Comparison of ENCODE assay signal across 21 cellular contexts in genomic region chrX:31969714-31970113, GRCh38.
DNase-seq lines count a peak whose midpoint lies in the region; ATAC-seq and TF ChIP-seq lines count a peak whose summit lies in the region.
"Had no signal": no experiment of that assay in that cellular context is flagged by ENCODE, and none has a peak within 500 bp of the region (broad histone marks: within the 10 kb centered on the region; RNA-seq: fewer than 3 reads in every experiment).

No MANE protein-coding gene starts in this region.

- TF ChIP-seq CTCF in psoas muscle (IDR thresholded peaks at IDR 0.05): no peak
- TF ChIP-seq CTCF in left lung (IDR thresholded peaks at IDR 0.05): no peak

- ATAC-seq in psoas muscle: peak in 3 of 4 donors; percentile 37 to 68 (median 46)
- ATAC-seq in left lung: no peak
- ATAC-seq in HG03095 (IDR thresholded peaks at IDR 0.05; ENCODE audit: unreplicated experiment): no peak
- ATAC-seq: A549; CD8-positive, alpha-beta T cell; Panc1 had no signal

- intact Hi-C loops in psoas muscle (cut with DNase I) (no loop called here), left lung (cut with DNase I) (no loop called here)

- no peaks in the 10 kb centered on the region for H3K27me3 ChIP-seq in psoas muscle (ENCODE audit: insufficient read depth in 3 of 3, low read length in 2 of 3)
- no peaks in the 10 kb centered on the region for H3K27me3 ChIP-seq in left lung

- no peaks in the 10 kb centered on the region for H3K4me1 ChIP-seq in psoas muscle
- no peaks in the 10 kb centered on the region for H3K4me1 ChIP-seq in left lung
- H3K4me1 ChIP-seq: A549, Caco-2 had no signal

- no peaks in the 10 kb centered on the region for H3K36me3 ChIP-seq in psoas muscle (ENCODE audit: insufficient read depth in 1 of 2, low read depth in 1 of 2)
- no peaks in the 10 kb centered on the region for H3K36me3 ChIP-seq in left lung

- in situ Hi-C loops in G401 (cut with HindIII; ENCODE audit: low sequenced_read_pairs): no loop called here

- DNase-seq in G401 (ENCODE audit: low spot score) (peak; percentile 60), NCI-H69 (lab: John Stamatoyannopoulos, UW) (peak; percentile 1), kidney tubule cell (ENCODE audit: low spot score) (peak; percentile 82), psoas muscle (no peak), DMS 273 treated with DMSO at 0.1 percent for 48 hours (lab: John Stamatoyannopoulos, UW) (no peak), left lung (no peak)
- DNase-seq: Caco-2; CD8-positive, alpha-beta T cell; GM23248; H9; NCI-H1092; NCI-H1417 treated with DMSO at 0.1 percent for 48 hours; NCI-H1694 treated with DMSO at 0.1 percent for 48 hours; NCI-H2081; NCI-H2227 treated with DMSO at 0.1 percent for 48 hours; NCI-H526 treated with DMSO at 0.1 percent for 48 hours; SHP77 treated with DMSO at 0.1 percent for 48 hours had no signal

- no peak overlapping the region for H3K27ac ChIP-seq in psoas muscle
- no peak overlapping the region for H3K27ac ChIP-seq in left lung
- H3K27ac ChIP-seq: A549, C4-2B, GM23248 had no signal

- H3K4me3 ChIP-seq in psoas muscle (no peak overlapping the region), left lung (no peak overlapping the region)
- H3K4me3 ChIP-seq: A549, GM23248 had no signal

- H3K9me3 ChIP-seq in psoas muscle (no peaks in the 10 kb centered on the region), left lung (no peaks in the 10 kb centered on the region)
- H3K9me3 ChIP-seq: A549, Caco-2 had no signal

- WGBS in psoas muscle, 3 donors: 58 to 73% (median 64%) methylated on average over 5 of the region's 5 CpGs

Comparison
In these comparisons a context has a peak if more than half of its experiments do, and no peak if none do; other contexts are left out.
1. DNase-seq: peak in G401 (single experiment), NCI-H69 (single experiment) and kidney tubule cell (single experiment); none in psoas muscle (0 of 2), DMS 273 treated with DMSO at 0.1 percent for 48 hours (single experiment) and left lung (0 of 2).
2. ATAC-seq: peak in psoas muscle (3 of 4); none in left lung (single experiment) and HG03095 (single experiment).